In genomic region chr20:5657190-5657872, GRCh38 we compare ENCODE assay signal across 9 cellular contexts. TPM values are rescaled to one million over a fixed set of nuclear protein-coding genes. Genes with fewer than 3 reads are reported as not detected.
DNase-seq lines count a peak whose midpoint lies in the region; ATAC-seq and TF ChIP-seq lines count a peak whose summit lies in the region.
"Had no signal": no experiment of that assay in that cellular context is flagged by ENCODE, and none has a peak within 500 bp of the region (broad histone marks: within the 10 kb centered on the region; RNA-seq: fewer than 3 reads in every experiment).

No MANE protein-coding gene starts in this region.

- DNase-seq in HCEC 1CT = peak; percentile 92
- no peak for DNase-seq in activated B cell treated with CpG ODN at 0.5 μM for 24 hours
- DNase-seq in right atrium auricular region (ENCODE audit: low spot score) = peak; percentile 79
- no peak for DNase-seq in NK-92 (lab: John Stamatoyannopoulos, UW; ENCODE audit: unreplicated experiment)
- no peak for DNase-seq in stimulated activated CD4-positive, alpha-beta T cell treated with anti-CD3 and anti-CD28 coated beads, Interleukin-4, amount 100 ng/mL, for 4 hours
- no peak for DNase-seq in NCI-H1048 (lab: John Stamatoyannopoulos, UW)

- ATAC-seq in activated B cell treated with CpG ODN at 0.5 μM for 24 hours (ENCODE audit: low read depth) (no peak), GM21576 (IDR thresholded peaks at IDR 0.05; ENCODE audit: unreplicated experiment) (no peak)

- H3K9ac ChIP-seq in skeletal muscle tissue (ENCODE audit: low read depth in 1 of 3, low read length in 3 of 3) = peak overlapping the region in 2 of 3 donors; percentile 14 to 47
- H3K9ac ChIP-seq: KMS-11 had no signal

- no peak for TF ChIP-seq CTCF in activated B cell treated with CpG ODN at 0.5 μM for 24 hours (IDR thresholded peaks at IDR 0.05)
- TF ChIP-seq CTCF in right atrium auricular region (IDR thresholded peaks at IDR 0.05) = no peak

- CTCF ChIA-PET in activated B cell treated with CpG ODN at 0.5 μM for 24 hours (lab: Charles Lee) = no interaction called here

- H3K27me3 Mint-ChIP-seq in activated B cell treated with CpG ODN at 0.5 μM for 24 hours = no peaks in the 10 kb centered on the region

- H3K4me1 Mint-ChIP-seq in activated B cell treated with CpG ODN at 0.5 μM for 24 hours = peaks cover 66% of the 10 kb centered on the region

- peaks cover 0 to 35% of the 10 kb centered on the region in 2 donors for H3K4me1 ChIP-seq in right atrium auricular region
- peaks cover 15 to 23% (median 18%) of the 10 kb centered on the region in 3 donors for H3K4me1 ChIP-seq in skeletal muscle tissue (ENCODE audit: control insufficient read depth in 3 of 3, insufficient read depth in 3 of 3, low read length in 3 of 3)

- POLR2A ChIA-PET in activated B cell treated with CpG ODN at 0.5 μM for 24 hours (lab: Charles Lee) = interaction anchor here (0.6 to 7.7 kb wide), 2 partner anchors 8 to 13 kb away, joined by 3 to 77 read pairs; no protein-coding TSS in a partner anchor

- no peaks in the 10 kb centered on the region for H3K36me3 Mint-ChIP-seq in activated B cell treated with CpG ODN at 0.5 μM for 24 hours (ENCODE audit: low read depth)

- peak overlapping the region; percentile 60 to 77 for H3K27ac ChIP-seq in right atrium auricular region
- H3K27ac ChIP-seq in skeletal muscle tissue (ENCODE audit: low read depth, low read length) = peak overlapping the region; percentile 72
- H3K27ac ChIP-seq: KMS-11 had no signal

- H3K4me3 ChIP-seq in right atrium auricular region = no peak overlapping the region
- H3K4me3 ChIP-seq in skeletal muscle tissue (ENCODE audit: low read length in 3 of 3) = peak overlapping the region in 2 of 3 donors; percentile 12 to 49

- intact Hi-C loops in activated B cell treated with CpG ODN at 0.5 μM for 24 hours (cut with micrococcal nuclease) = loop anchor here (5.0 kb wide), 1 partner anchor 130 kb away; no protein-coding TSS in a partner anchor

- no peaks in the 10 kb centered on the region for H3K27me3 ChIP-seq in right atrium auricular region
- H3K27me3 ChIP-seq in skeletal muscle tissue (ENCODE audit: control insufficient read depth in 3 of 3, insufficient read depth in 3 of 3, low read length in 3 of 3) = no peaks in the 10 kb centered on the region

- H3K9me3 ChIP-seq in right atrium auricular region = no peaks in the 10 kb centered on the region
- no peaks in the 10 kb centered on the region for H3K9me3 ChIP-seq in skeletal muscle tissue (ENCODE audit: control insufficient read depth in 3 of 3, low read length in 3 of 3)

- H3K4me3 Mint-ChIP-seq in activated B cell treated with CpG ODN at 0.5 μM for 24 hours = no peak overlapping the region

- H3K27ac Mint-ChIP-seq in activated B cell treated with CpG ODN at 0.5 μM for 24 hours = peak overlapping the region; percentile 68

- H3K36me3 ChIP-seq in right atrium auricular region (no peaks in the 10 kb centered on the region), skeletal muscle tissue (ENCODE audit: control insufficient read depth in 3 of 3, insufficient read depth in 3 of 3, low read length in 3 of 3) (no peaks in the 10 kb centered on the region)

- no peaks in the 10 kb centered on the region for H3K9me3 Mint-ChIP-seq in activated B cell treated with CpG ODN at 0.5 μM for 24 hours

RNA-seq across cellular contexts. Expression of gene GPCPD1, which starts 46.5 kb away (rescaled TPM):
- 67.4 and 91.4 TPM in 2 replicates for total RNA-seq in activated B cell treated with CpG ODN at 0.5 μM for 24 hours
- 10 to 100 TPM; 11.0 to 13.8 TPM for total RNA-seq in right atrium auricular region
- total RNA-seq in skeletal muscle tissue = 25.1 TPM

Comparison
In these comparisons a context has a peak if more than half of its experiments do, and no peak if none do; other contexts are left out.
1. DNase-seq: peak in HCEC 1CT (single experiment) and right atrium auricular region (single experiment); none in activated B cell treated with CpG ODN at 0.5 μM for 24 hours (single experiment), NK-92 (single experiment), stimulated activated CD4-positive, alpha-beta T cell treated with anti-CD3 and anti-CD28 coated beads, Interleukin-4, amount 100 ng/mL, for 4 hours (0 of 2) and NCI-H1048 (single experiment).
2. H3K4me3 ChIP-seq: peak in skeletal muscle tissue (2 of 3); none in right atrium auricular region (0 of 2).